Comparison of ENCODE assay signal across 8 cellular contexts in genomic region chr11:59182457-59183151, GRCh38. TPM values are rescaled to one million over a fixed set of nuclear protein-coding genes. Genes with fewer than 3 reads are reported as not detected.
DNase-seq lines count a peak whose midpoint lies in the region; ATAC-seq and TF ChIP-seq lines count a peak whose summit lies in the region.

No MANE protein-coding gene starts in this region.

- peaks cover 1% of the 10 kb centered on the region for H3K36me3 Mint-ChIP-seq in T-helper 17 cell (ENCODE audit: low read depth)

- peaks cover 1% of the 10 kb centered on the region for H3K4me1 Mint-ChIP-seq in T-helper 17 cell

- peak; percentile 44 for TF ChIP-seq CTCF in C4-2B (conservative IDR thresholded peaks at IDR 0.05)

- no peak overlapping the region for H3K4me3 Mint-ChIP-seq in T-helper 17 cell

- H3K9me3 ChIP-seq in T-helper 17 cell (ENCODE audit: control insufficient read depth, low read length, poor library complexity, severe bottlenecking): no peaks in the 10 kb centered on the region

- peaks cover 12% of the 10 kb centered on the region for H3K27me3 Mint-ChIP-seq in T-helper 17 cell

- no peak overlapping the region for H3K27ac ChIP-seq in C4-2B

- peak; percentile 51 for ATAC-seq in GM18867 (IDR thresholded peaks at IDR 0.05; ENCODE audit: unreplicated experiment)
- ATAC-seq in T-helper 17 cell: peak; percentile 52
- peak; percentile 49 for ATAC-seq in left lobe of liver
- ATAC-seq in GM21576 (IDR thresholded peaks at IDR 0.05; ENCODE audit: unreplicated experiment): no peak
- ATAC-seq in SK-N-SH treated with all-trans-retinoic acid at 6 μM for 48 hours: no peak

- DNase-seq in T-helper 17 cell: no peak
- no peak for DNase-seq in left lobe of liver (ENCODE audit: low spot score)
- no peak for DNase-seq in NCI-H345 treated with DMSO at 0.1 percent for 48 hours (lab: John Stamatoyannopoulos, UW; ENCODE audit: unreplicated experiment)
- DNase-seq in DMS79 (lab: John Stamatoyannopoulos, UW): no peak

- peak overlapping the region; percentile 41 for H3K27ac Mint-ChIP-seq in T-helper 17 cell

TF ChIP-seq in SK-N-SH treated with all-trans-retinoic acid at 6 μM for 48 hours, 23 proteins besides CTCF, POLR2A, EP300 and RAD21:
- TF ChIP-seq GLIS3 (CRISPR knock-in tag; IDR thresholded peaks at IDR 0.05) (no peak), ISL1 (CRISPR knock-in tag; IDR thresholded peaks at IDR 0.05) (no peak), ZNF565 (CRISPR knock-in tag; conservative IDR thresholded peaks at IDR 0.05; ENCODE audit: low read depth) (no peak), ZFP30 (CRISPR knock-in tag; IDR thresholded peaks at IDR 0.05) (no peak), BACH2 (CRISPR knock-in tag; IDR thresholded peaks at IDR 0.05; ENCODE audit: borderline replicate concordance) (no peak), CSDC2 (CRISPR knock-in tag; IDR thresholded peaks at IDR 0.05) (no peak), RARB (CRISPR knock-in tag; IDR thresholded peaks at IDR 0.05) (no peak)

RNA-seq across cellular contexts. Expression of gene DTX4, which starts 10.7 kb away (rescaled TPM):
- 1 to 10 TPM; 1.1 to 1.4 TPM for total RNA-seq in T-helper 17 cell
- 19.9 TPM for total RNA-seq in left lobe of liver

RNA-seq across cellular contexts. Expression of gene MPEG1, which starts 30.1 kb away (rescaled TPM):
- 10 to 100 TPM in 1 of 2 donors, 1 to 10 TPM in 1; 5.4 to 12.0 TPM for total RNA-seq in T-helper 17 cell
- total RNA-seq in left lobe of liver: 5.7 TPM

RNA-seq across cellular contexts. Expression of gene FAM111A, which starts 39.9 kb away (rescaled TPM):
- 10 to 100 TPM; 60.5 to 63.6 TPM for total RNA-seq in T-helper 17 cell
- total RNA-seq in left lobe of liver: 9.3 TPM

Comparison
In these comparisons a context has a peak if more than half of its experiments do, and no peak if none do; other contexts are left out.
1. ATAC-seq: peak in GM18867 (single experiment), T-helper 17 cell (single experiment) and left lobe of liver (single experiment); none in GM21576 (single experiment) and SK-N-SH treated with all-trans-retinoic acid at 6 μM for 48 hours (single experiment).